ENCODE assay signal across 13 cellular contexts in the genomic region with DNA sequence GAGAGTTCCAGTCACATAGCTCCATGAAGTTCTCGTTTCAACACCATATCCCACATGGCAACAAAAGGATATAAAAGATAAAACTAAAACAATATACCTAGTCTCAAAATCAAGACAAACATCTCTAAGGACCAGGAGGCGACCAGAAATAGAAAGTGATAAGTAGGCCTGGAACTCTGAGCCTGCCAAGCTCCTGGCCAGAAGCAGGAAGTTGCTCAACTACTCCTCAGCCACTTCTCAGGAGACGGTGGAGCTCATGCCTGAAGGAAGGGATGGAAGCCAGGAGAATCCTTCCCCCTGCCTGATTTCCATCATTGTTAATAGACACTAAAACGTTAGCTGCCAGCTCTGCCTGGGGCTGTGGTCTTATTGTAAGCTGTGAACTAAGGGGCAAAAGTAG.
DNase-seq lines count a peak whose midpoint lies in the region; ATAC-seq, FAIRE-seq and TF ChIP-seq lines count a peak whose summit lies in the region.
"Had no signal": no experiment of that assay in that cellular context is flagged by ENCODE, and none has a peak within 500 bp of the region (broad histone marks: within the 10 kb centered on the region; RNA-seq: fewer than 3 reads in every experiment).

No MANE protein-coding gene starts in this region.

- no peaks in the 10 kb centered on the region for H3K9me2 ChIP-seq in hepatocyte (replicated peaks; ENCODE audit: insufficient read depth)

- H3K9me3 ChIP-seq in astrocyte (ENCODE audit: insufficient read depth, low read depth, low read length), result no peaks in the 10 kb centered on the region
- no peaks in the 10 kb centered on the region for H3K9me3 ChIP-seq in hepatocyte (ENCODE audit: low read depth)
- H3K9me3 ChIP-seq in smooth muscle cell (replicated peaks; ENCODE audit: low read depth), result no peaks in the 10 kb centered on the region
- H3K9me3 ChIP-seq in mucosa of descending colon, result no peaks in the 10 kb centered on the region

- H3K4me3 Mint-ChIP-seq in astrocyte (ENCODE audit: unreplicated experiment), result no peak overlapping the region
- H3K4me3 Mint-ChIP-seq in activated CD8-positive, alpha-beta memory T cell treated with anti-CD3 and anti-CD28 coated beads, Interleukin-2, amount 10 ng/mL, durations not matched to agents 7 days and 5 days, result no peak overlapping the region
- H3K4me3 Mint-ChIP-seq: activated naive CD4-positive, alpha-beta T cell treated with anti-CD3 and anti-CD28 coated beads, Interleukin-2, amount 50 U/mL, for 24 hours; naive B cell; stimulated activated naive CD8-positive, alpha-beta T cell treated with anti-CD3 and anti-CD28 coated beads, Interleukin-15, Interleukin-2, amounts not matched to agents 100 ng/mL and 50 ng/mL, for 24 hours had no signal

- ATAC-seq in mucosa of descending colon (no peak), HG03159 (IDR thresholded peaks at IDR 0.05; ENCODE audit: unreplicated experiment) (no peak)
- ATAC-seq in activated CD8-positive, alpha-beta memory T cell treated with anti-CD3 and anti-CD28 coated beads, Interleukin-2, amount 10 ng/mL, durations not matched to agents 7 days and 5 days, result no peak

- no peak for FAIRE-seq in astrocyte (lab: Jason Lieb, UNC)

- H3K9ac ChIP-seq in astrocyte (ENCODE audit: low read length) (no peak overlapping the region), smooth muscle cell (ENCODE audit: low read depth) (no peak overlapping the region)

- no peaks in the 10 kb centered on the region for H3K9me3 Mint-ChIP-seq in astrocyte (ENCODE audit: unreplicated experiment)
- no peaks in the 10 kb centered on the region for H3K9me3 Mint-ChIP-seq in activated CD8-positive, alpha-beta memory T cell treated with anti-CD3 and anti-CD28 coated beads, Interleukin-2, amount 10 ng/mL, durations not matched to agents 7 days and 5 days (ENCODE audit: low read depth)
- H3K9me3 Mint-ChIP-seq: activated naive CD4-positive, alpha-beta T cell treated with anti-CD3 and anti-CD28 coated beads, Interleukin-2, amount 50 U/mL, for 24 hours; stimulated activated naive CD8-positive, alpha-beta T cell treated with anti-CD3 and anti-CD28 coated beads, Interleukin-15, Interleukin-2, amounts not matched to agents 100 ng/mL and 50 ng/mL, for 24 hours had no signal

- H3K27me3 Mint-ChIP-seq in astrocyte (ENCODE audit: low read depth, unreplicated experiment), result no peaks in the 10 kb centered on the region
- no peaks in the 10 kb centered on the region for H3K27me3 Mint-ChIP-seq in activated CD8-positive, alpha-beta memory T cell treated with anti-CD3 and anti-CD28 coated beads, Interleukin-2, amount 10 ng/mL, durations not matched to agents 7 days and 5 days
- H3K27me3 Mint-ChIP-seq: activated naive CD4-positive, alpha-beta T cell treated with anti-CD3 and anti-CD28 coated beads, Interleukin-2, amount 50 U/mL, for 24 hours; naive B cell; stimulated activated naive CD8-positive, alpha-beta T cell treated with anti-CD3 and anti-CD28 coated beads, Interleukin-15, Interleukin-2, amounts not matched to agents 100 ng/mL and 50 ng/mL, for 24 hours had no signal

- no peaks in the 10 kb centered on the region for H3K79me2 ChIP-seq in astrocyte (ENCODE audit: insufficient read depth, low read length)
- peaks cover 4% of the 10 kb centered on the region for H3K79me2 ChIP-seq in hepatocyte
- no peaks in the 10 kb centered on the region for H3K79me2 ChIP-seq in smooth muscle cell (ENCODE audit: low read depth)

- no peak overlapping the region for H3K4me3 ChIP-seq in astrocyte (ENCODE audit: insufficient read depth, low read depth, low read length)
- H3K4me3 ChIP-seq in hepatocyte, result no peak overlapping the region
- no peak overlapping the region for H3K4me3 ChIP-seq in smooth muscle cell
- no peak overlapping the region for H3K4me3 ChIP-seq in mucosa of descending colon

- no peak overlapping the region for H3K27ac Mint-ChIP-seq in astrocyte (ENCODE audit: unreplicated experiment)
- no peak overlapping the region for H3K27ac Mint-ChIP-seq in activated CD8-positive, alpha-beta memory T cell treated with anti-CD3 and anti-CD28 coated beads, Interleukin-2, amount 10 ng/mL, durations not matched to agents 7 days and 5 days
- H3K27ac Mint-ChIP-seq: activated naive CD4-positive, alpha-beta T cell treated with anti-CD3 and anti-CD28 coated beads, Interleukin-2, amount 50 U/mL, for 24 hours; stimulated activated naive CD8-positive, alpha-beta T cell treated with anti-CD3 and anti-CD28 coated beads, Interleukin-15, Interleukin-2, amounts not matched to agents 100 ng/mL and 50 ng/mL, for 24 hours had no signal

- H2AFZ ChIP-seq in astrocyte (ENCODE audit: low read depth, low read length) (peak overlapping the region; percentile 34), hepatocyte (no peak overlapping the region), smooth muscle cell (ENCODE audit: low read depth) (no peak overlapping the region)

- H4K20me1 ChIP-seq in astrocyte (ENCODE audit: insufficient read depth, low read length), result no peaks in the 10 kb centered on the region
- H4K20me1 ChIP-seq in hepatocyte (ENCODE audit: insufficient read depth, poor library complexity, severe bottlenecking), result no peaks in the 10 kb centered on the region
- no peaks in the 10 kb centered on the region for H4K20me1 ChIP-seq in smooth muscle cell (ENCODE audit: low read depth)

- no peaks in the 10 kb centered on the region for H3F3A ChIP-seq in smooth muscle cell (ENCODE audit: low read depth)

- WGBS in hepatocyte (ENCODE audit: low lambda C conversion rate, missing lambda C conversion rate), result 64% methylated on average over 4 of the region's 4 CpGs
- 40% methylated on average over 4 of the region's 4 CpGs for WGBS in smooth muscle cell (ENCODE audit: low lambda C conversion rate)

- no peaks in the 10 kb centered on the region for H3K36me3 ChIP-seq in astrocyte (ENCODE audit: insufficient read depth, low read length)
- H3K36me3 ChIP-seq in hepatocyte (replicated peaks; ENCODE audit: insufficient read depth, low read depth), result no peaks in the 10 kb centered on the region
- H3K36me3 ChIP-seq in smooth muscle cell (ENCODE audit: low read depth), result no peaks in the 10 kb centered on the region
- no peaks in the 10 kb centered on the region for H3K36me3 ChIP-seq in mucosa of descending colon (ENCODE audit: low read depth)

- H3K4me2 ChIP-seq in astrocyte (ENCODE audit: low read length) (peak overlapping the region; percentile 24), hepatocyte (no peak overlapping the region), smooth muscle cell (peak overlapping the region; percentile 16)

- no peaks in the 10 kb centered on the region for H3K36me3 Mint-ChIP-seq in astrocyte (ENCODE audit: low read depth, unreplicated experiment)
- no peaks in the 10 kb centered on the region for H3K36me3 Mint-ChIP-seq in activated CD8-positive, alpha-beta memory T cell treated with anti-CD3 and anti-CD28 coated beads, Interleukin-2, amount 10 ng/mL, durations not matched to agents 7 days and 5 days
- H3K36me3 Mint-ChIP-seq: naive B cell had no signal

- CTCF ChIA-PET in activated CD8-positive, alpha-beta memory T cell treated with anti-CD3 and anti-CD28 coated beads, Interleukin-2, amount 10 ng/mL, durations not matched to agents 7 days and 5 days (lab: Charles Lee), result no interaction called here

- H3K27ac ChIP-seq in astrocyte (ENCODE audit: low read depth, low read length), result no peak overlapping the region
- peak overlapping the region; percentile 14 for H3K27ac ChIP-seq in hepatocyte
- H3K27ac ChIP-seq in smooth muscle cell (ENCODE audit: low read depth), result peak overlapping the region; percentile 12

- no peaks in the 10 kb centered on the region for H3K27me3 ChIP-seq in astrocyte (ENCODE audit: insufficient read depth, low read length)
- no peaks in the 10 kb centered on the region for H3K27me3 ChIP-seq in hepatocyte
- no peaks in the 10 kb centered on the region for H3K27me3 ChIP-seq in smooth muscle cell (ENCODE audit: low read depth)

- H3K4me1 ChIP-seq in astrocyte (ENCODE audit: insufficient read depth, low read length) (peaks cover 26% of the 10 kb centered on the region), hepatocyte (ENCODE audit: insufficient read depth) (peaks cover 13% of the 10 kb centered on the region), smooth muscle cell (ENCODE audit: low read depth) (peaks cover 5% of the 10 kb centered on the region), mucosa of descending colon (ENCODE audit: low read depth) (no peaks in the 10 kb centered on the region)

- peaks cover 24% of the 10 kb centered on the region for H3K4me1 Mint-ChIP-seq in astrocyte (ENCODE audit: low read depth, unreplicated experiment)
- H3K4me1 Mint-ChIP-seq in activated CD8-positive, alpha-beta memory T cell treated with anti-CD3 and anti-CD28 coated beads, Interleukin-2, amount 10 ng/mL, durations not matched to agents 7 days and 5 days, result no peaks in the 10 kb centered on the region

- DNase-seq in H4 (ENCODE audit: low spot score) (peak; percentile 48), astrocyte (ENCODE audit: low read depth) (peak; percentile 70), hepatocyte (ENCODE audit: low spot score) (no peak), smooth muscle cell (lab: John Stamatoyannopoulos, UW; ENCODE audit: unreplicated experiment) (no peak), mucosa of descending colon (no peak), COLO829 (ENCODE audit: low spot score) (no peak)
- DNase-seq in activated CD8-positive, alpha-beta memory T cell treated with anti-CD3 and anti-CD28 coated beads, Interleukin-2, amount 10 ng/mL, durations not matched to agents 7 days and 5 days, result no peak
- DNase-seq: Kasumi-1, naive B cell, SHP77 treated with DMSO at 0.1 percent for 48 hours had no signal

- intact Hi-C loops in mucosa of descending colon (cut with DNase I, micrococcal nuclease), result no loop called here

- TF ChIP-seq CTCF in astrocyte (IDR thresholded peaks at IDR 0.05; ENCODE audit: insufficient read depth, low read depth, low read length) (no peak), hepatocyte (IDR thresholded peaks at IDR 0.05; ENCODE audit: poor library complexity) (no peak), smooth muscle cell (IDR thresholded peaks at IDR 0.05; ENCODE audit: borderline replicate concordance, insufficient read depth, poor library complexity, severe bottlenecking) (no peak), mucosa of descending colon (IDR thresholded peaks at IDR 0.05) (no peak)

Comparison
In these comparisons a context has a peak if more than half of its experiments do, and no peak if none do; other contexts are left out.
1. DNase-seq: peak in H4 (single experiment) and astrocyte (single experiment); none in hepatocyte (single experiment), smooth muscle cell (single experiment), mucosa of descending colon (0 of 3), activated CD8-positive, alpha-beta memory T cell treated with anti-CD3 and anti-CD28 coated beads, Interleukin-2, amount 10 ng/mL, durations not matched to agents 7 days and 5 days (single experiment) and COLO829 (single experiment).